In genomic region chr12:62760779-62761178, GRCh38 we compare ENCODE assay signal across 1 cellular context.
TF ChIP-seq lines count a peak whose summit lies in the region.

No MANE protein-coding gene starts in this region.

TF ChIP-seq in HEK293, 187 proteins besides CTCF, POLR2A, EP300 and RAD21 (continued from another document):
- TF ChIP-seq TCF7L2 (IDR thresholded peaks at IDR 0.05; ENCODE audit: borderline replicate concordance, low read depth, low read length) = peak; percentile 84; the same call in 1 of the 2 replicates
- TF ChIP-seq, protein P1, sequence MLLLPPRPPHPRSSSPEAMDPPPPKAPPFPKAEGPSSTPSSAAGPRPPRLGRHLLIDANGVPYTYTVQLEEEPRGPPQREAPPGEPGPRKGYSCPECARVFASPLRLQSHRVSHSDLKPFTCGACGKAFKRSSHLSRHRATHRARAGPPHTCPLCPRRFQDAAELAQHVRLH (tag by site-specific recombination; IDR thresholded peaks at IDR 0.05) = no peak
- TF ChIP-seq ZNF558 (tag by site-specific recombination; IDR thresholded peaks at IDR 0.05) = no peak
- TF ChIP-seq YY2 (tag by site-specific recombination; IDR thresholded peaks at IDR 0.05) = no peak
- TF ChIP-seq ZNF555 (tag by site-specific recombination; conservative IDR thresholded peaks at IDR 0.05) = no peak
- no peak for TF ChIP-seq ZNF639 (tag by site-specific recombination; IDR thresholded peaks at IDR 0.05)
- TF ChIP-seq ZIC2 (tag by site-specific recombination; IDR thresholded peaks at IDR 0.05) = peak; percentile 75
- no peak for TF ChIP-seq ZNF610 (tag by site-specific recombination; IDR thresholded peaks at IDR 0.05; ENCODE audit: borderline replicate concordance)
- TF ChIP-seq ZNF768 (tag by site-specific recombination; IDR thresholded peaks at IDR 0.05) = no peak
- no peak for TF ChIP-seq REPIN1 (tag by site-specific recombination; IDR thresholded peaks at IDR 0.05; ENCODE audit: low read depth)
- no peak for TF ChIP-seq ZNF140 (tag by site-specific recombination; IDR thresholded peaks at IDR 0.05)
- TF ChIP-seq, protein P2, sequence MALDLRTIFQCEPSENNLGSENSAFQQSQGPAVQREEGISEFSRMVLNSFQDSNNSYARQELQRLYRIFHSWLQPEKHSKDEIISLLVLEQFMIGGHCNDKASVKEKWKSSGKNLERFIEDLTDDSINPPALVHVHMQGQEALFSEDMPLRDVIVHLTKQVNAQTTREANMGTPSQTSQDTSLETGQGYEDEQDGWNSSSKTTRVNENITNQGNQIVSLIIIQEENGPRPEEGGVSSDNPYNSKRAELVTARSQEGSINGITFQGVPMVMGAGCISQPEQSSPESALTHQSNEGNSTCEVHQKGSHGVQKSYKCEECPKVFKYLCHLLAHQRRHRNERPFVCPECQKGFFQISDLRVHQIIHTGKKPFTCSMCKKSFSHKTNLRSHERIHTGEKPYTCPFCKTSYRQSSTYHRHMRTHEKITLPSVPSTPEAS (tag by site-specific recombination; IDR thresholded peaks at IDR 0.05) = no peak
- no peak for TF ChIP-seq ZNF426 (tag by site-specific recombination; IDR thresholded peaks at IDR 0.05)
- TF ChIP-seq ZBTB7A (tag by site-specific recombination; IDR thresholded peaks at IDR 0.05; ENCODE audit: low read depth) = no peak
TF ChIP-seq in HEK293: peak in this region for 7.
